Comparison of ENCODE assay signal across 11 cellular contexts in genomic region chr7:66352071-66352470, GRCh38.
DNase-seq lines count a peak whose midpoint lies in the region; ATAC-seq, FAIRE-seq and TF ChIP-seq lines count a peak whose summit lies in the region.
"Had no signal": no experiment of that assay in that cellular context is flagged by ENCODE, and none has a peak within 500 bp of the region (broad histone marks: within the 10 kb centered on the region; RNA-seq: fewer than 3 reads in every experiment).

No MANE protein-coding gene starts in this region.

- H2AFZ ChIP-seq in GM12878 (ENCODE audit: control insufficient read depth, low read depth, low read length) = no peak overlapping the region

- no peaks in the 10 kb centered on the region for H3K36me3 Mint-ChIP-seq in activated naive CD8-positive, alpha-beta T cell treated with anti-CD3 and anti-CD28 coated beads for 36 hours

- TF ChIP-seq CTCF in GM12878 (IDR thresholded peaks at IDR 0.05 in 2 of 3, conservative IDR thresholded peaks at IDR 0.05 in 1 of 3; ENCODE audit: control insufficient read depth in 2 of 3, extremely low read depth in 1 of 3, insufficient read depth in 1 of 3, low read depth in 3 of 3, low read length in 3 of 3) = no peak

- H3K9ac ChIP-seq in GM12878 (ENCODE audit: control insufficient read depth, insufficient read depth, low read length) (no peak overlapping the region), iPS-20b (ENCODE audit: low read depth, low read length) (peak overlapping the region; percentile 5; the same call in 1 of the 2 replicates), subcutaneous abdominal adipose tissue (ENCODE audit: low read length in 5 of 5) (peak overlapping the region in 2 of 5 donors; percentile 13 to 59)

- H3K79me2 ChIP-seq in GM12878 (ENCODE audit: control insufficient read depth, insufficient read depth, low read length) = no peaks in the 10 kb centered on the region

- BruUV-seq in GM12878 (replicated peaks; lab: Mats Ljungman, UMichigan) = no TSS peak

- CTCF ChIA-PET in GM12878 (lab: Yijun Ruan, JAX) = interaction anchor here (0.6 kb wide), 1 partner anchor 124 kb away, joined by 3 read pairs; no protein-coding TSS in a partner anchor

- no peaks in the 10 kb centered on the region for H3K4me1 ChIP-seq in GM12878 (ENCODE audit: control insufficient read depth, insufficient read depth, low read length)
- no peaks in the 10 kb centered on the region; the same call in 1 of the 2 replicates for H3K4me1 ChIP-seq in iPS-20b (ENCODE audit: insufficient read depth, low read length)
- H3K4me1 ChIP-seq in subcutaneous abdominal adipose tissue (ENCODE audit: control insufficient read depth in 5 of 5, insufficient read depth in 5 of 5, low read length in 5 of 5) = peaks cover 0 to 27% (median 14%) of the 10 kb centered on the region in 5 donors

- H3K27me3 ChIP-seq in GM12878 (replicated peaks in 1 of 2; ENCODE audit: control insufficient read depth in 2 of 2, insufficient read depth in 2 of 2, low read length in 1 of 2) (no peaks in the 10 kb centered on the region), iPS-20b (ENCODE audit: insufficient read depth, low read length) (no peaks in the 10 kb centered on the region), subcutaneous abdominal adipose tissue (ENCODE audit: control insufficient read depth in 5 of 5, insufficient read depth in 4 of 5, low read length in 5 of 5) (no peaks in the 10 kb centered on the region)
- H3K27me3 ChIP-seq: stomach had no signal

- H3K27ac Mint-ChIP-seq in activated naive CD8-positive, alpha-beta T cell treated with anti-CD3 and anti-CD28 coated beads for 36 hours = no peak overlapping the region

- TF ChIP-seq EP300 in GM12878 (IDR thresholded peaks at IDR 0.05; ENCODE audit: borderline replicate concordance in 1 of 2, control insufficient read depth in 1 of 2, low read depth in 2 of 2, low read length in 2 of 2) = no peak

- RAD21 ChIA-PET in GM12878 (lab: Charles Lee; ENCODE audit: unreplicated experiment) = no interaction called here

- no peak for TF ChIP-seq POLR2A in GM12878 (IDR thresholded peaks at IDR 0.05; ENCODE audit: low read depth, low read length)

- H3K4me3 Mint-ChIP-seq in activated naive CD8-positive, alpha-beta T cell treated with anti-CD3 and anti-CD28 coated beads for 36 hours = no peak overlapping the region

- SMC1A ChIA-PET in GM12878 (lab: Charles Lee; ENCODE audit: uncharacterized antibody, unreplicated experiment) = no interaction called here

- WGBS in GM12878 (ENCODE audit: insufficient coverage, insufficient replicate concordance, low lambda C conversion rate, missing lambda C conversion rate) = 29% methylated on average over 4 of the region's 4 CpGs

- H3K27me3 Mint-ChIP-seq in activated naive CD8-positive, alpha-beta T cell treated with anti-CD3 and anti-CD28 coated beads for 36 hours = no peaks in the 10 kb centered on the region

- intact Hi-C loops in GM12878 (cut with micrococcal nuclease; ENCODE audit: unreplicated experiment) = no loop called here

- H3K4me1 Mint-ChIP-seq in activated naive CD8-positive, alpha-beta T cell treated with anti-CD3 and anti-CD28 coated beads for 36 hours = peaks cover 5% of the 10 kb centered on the region

- H3K36me3 ChIP-seq in GM12878 (ENCODE audit: control insufficient read depth in 2 of 2, insufficient read depth in 2 of 2, low read length in 1 of 2) (no peaks in the 10 kb centered on the region), iPS-20b (ENCODE audit: insufficient read depth, low read depth, low read length) (no peaks in the 10 kb centered on the region), subcutaneous abdominal adipose tissue (ENCODE audit: control insufficient read depth in 5 of 5, insufficient read depth in 5 of 5, low read length in 5 of 5) (peaks cover 0 to 3% (median 0%) of the 10 kb centered on the region in 5 donors)

- no peak for TF ChIP-seq RAD21 in GM12878 (IDR thresholded peaks at IDR 0.05; ENCODE audit: insufficient read depth, low read depth, low read length)

- no peak for FAIRE-seq in GM12878 (lab: Jason Lieb, UNC)

- peak; percentile 11 for DNase-seq in NCI-H2227 (lab: John Stamatoyannopoulos, UW; ENCODE audit: unreplicated experiment)
- DNase-seq in NCI-H2227 treated with DMSO at 0.1 percent for 48 hours (lab: John Stamatoyannopoulos, UW) = no peak
- DNase-seq in GM12878 (ENCODE audit: low read depth, low spot score) = no peak
- no peak for DNase-seq in effector CD4-positive, alpha-beta T cell
- no peak for DNase-seq in activated naive CD8-positive, alpha-beta T cell treated with anti-CD3 and anti-CD28 coated beads for 36 hours
- DNase-seq: 8988T, stomach had no signal

- ATAC-seq in GM12878 (peak; percentile 66), GM21619 (IDR thresholded peaks at IDR 0.05; ENCODE audit: unreplicated experiment) (no peak)

- H3K27ac ChIP-seq in GM12878 (ENCODE audit: control insufficient read depth, insufficient read depth) (no peak overlapping the region), iPS-20b (ENCODE audit: low read length) (no peak overlapping the region), subcutaneous abdominal adipose tissue (ENCODE audit: low read depth, low read length) (peak overlapping the region; percentile 45)

- POLR2A ChIA-PET in GM12878 (lab: Charles Lee) = no interaction called here

- H3K9me3 ChIP-seq in GM12878 (replicated peaks; ENCODE audit: control insufficient read depth, insufficient read depth, low read length) (no peaks in the 10 kb centered on the region), iPS-20b (ENCODE audit: insufficient read depth, low read depth, low read length) (no peaks in the 10 kb centered on the region), subcutaneous abdominal adipose tissue (ENCODE audit: control insufficient read depth in 5 of 5, low read length in 5 of 5) (no peaks in the 10 kb centered on the region)
- H3K9me3 ChIP-seq: stomach had no signal

- H3K4me3 ChIP-seq in GM12878 (no peak overlapping the region), iPS-20b (ENCODE audit: low read length) (no peak overlapping the region), subcutaneous abdominal adipose tissue (ENCODE audit: low read depth in 1 of 5, low read length in 5 of 5) (peak overlapping the region in 4 of 5 donors; percentile 19 to 48 (median 25))
- H3K4me3 ChIP-seq: skin epidermis, stomach had no signal

- in situ Hi-C loops in GM12878 (cut with MboI) = no loop called here

- no peaks in the 10 kb centered on the region for H4K20me1 ChIP-seq in GM12878 (ENCODE audit: control insufficient read depth, insufficient read depth)

- H3K9me3 Mint-ChIP-seq in activated naive CD8-positive, alpha-beta T cell treated with anti-CD3 and anti-CD28 coated beads for 36 hours = no peaks in the 10 kb centered on the region

- no peak overlapping the region for H3K4me2 ChIP-seq in GM12878 (ENCODE audit: control insufficient read depth, insufficient read depth)

TF ChIP-seq in GM12878, 131 proteins besides CTCF, POLR2A, EP300 and RAD21 (continues in another document):
- TF ChIP-seq KAT2A (conservative IDR thresholded peaks at IDR 0.05; ENCODE audit: control insufficient read depth, low read depth, low read length) (no peak), ZNF207 (IDR thresholded peaks at IDR 0.05; ENCODE audit: borderline replicate concordance) (no peak), E2F8 (IDR thresholded peaks at IDR 0.05; ENCODE audit: low read depth, partially characterized antibody) (no peak), ZBTB33 (IDR thresholded peaks at IDR 0.05) (no peak), BRCA1 (IDR thresholded peaks at IDR 0.05; ENCODE audit: low read depth, low read length) (no peak), ATF2 (IDR thresholded peaks at IDR 0.05; ENCODE audit: low read length) (no peak)

Comparison
In these comparisons a context has a peak if more than half of its experiments do, and no peak if none do; other contexts are left out.
1. H3K4me3 ChIP-seq: peak in subcutaneous abdominal adipose tissue (4 of 5); none in GM12878 (single experiment) and iPS-20b (single experiment).